2 cellular contexts compared by ENCODE assay signal in the genomic region with DNA sequence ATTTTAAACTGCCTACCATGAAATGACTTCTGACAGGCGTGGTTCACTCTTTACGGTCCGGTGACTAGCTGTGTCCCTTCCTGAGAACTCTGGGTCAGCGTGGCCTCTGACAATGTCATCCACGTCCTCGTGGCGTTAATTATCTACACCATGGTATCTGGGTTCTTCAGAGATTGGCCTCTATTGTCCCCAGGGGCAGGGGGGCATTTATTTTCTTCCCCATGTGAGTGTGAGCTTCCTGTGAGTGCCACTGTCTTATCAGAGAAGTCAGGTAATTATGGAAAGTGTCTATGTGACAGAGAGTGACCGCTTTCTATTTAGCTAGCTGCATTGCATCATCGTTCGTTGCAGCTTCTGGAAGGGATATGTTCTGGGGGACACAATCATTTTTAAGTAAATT.
TF ChIP-seq lines count a peak whose summit lies in the region.

No MANE protein-coding gene starts in this region.

TF ChIP-seq in IMR-90, 13 proteins besides CTCF, POLR2A, EP300 and RAD21:
- TF ChIP-seq, protein P1, sequence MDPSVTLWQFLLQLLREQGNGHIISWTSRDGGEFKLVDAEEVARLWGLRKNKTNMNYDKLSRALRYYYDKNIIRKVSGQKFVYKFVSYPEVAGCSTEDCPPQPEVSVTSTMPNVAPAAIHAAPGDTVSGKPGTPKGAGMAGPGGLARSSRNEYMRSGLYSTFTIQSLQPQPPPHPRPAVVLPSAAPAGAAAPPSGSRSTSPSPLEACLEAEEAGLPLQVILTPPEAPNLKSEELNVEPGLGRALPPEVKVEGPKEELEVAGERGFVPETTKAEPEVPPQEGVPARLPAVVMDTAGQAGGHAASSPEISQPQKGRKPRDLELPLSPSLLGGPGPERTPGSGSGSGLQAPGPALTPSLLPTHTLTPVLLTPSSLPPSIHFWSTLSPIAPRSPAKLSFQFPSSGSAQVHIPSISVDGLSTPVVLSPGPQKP (IDR thresholded peaks at IDR 0.05; ENCODE audit: borderline replicate concordance, low read depth, low read length) = no peak
- peak; percentile 71 for TF ChIP-seq CEBPB (IDR thresholded peaks at IDR 0.05; ENCODE audit: low read depth, low read length)

TF ChIP-seq in K562, 482 proteins besides CTCF, POLR2A, EP300 and RAD21:
- TF ChIP-seq, protein P2, sequence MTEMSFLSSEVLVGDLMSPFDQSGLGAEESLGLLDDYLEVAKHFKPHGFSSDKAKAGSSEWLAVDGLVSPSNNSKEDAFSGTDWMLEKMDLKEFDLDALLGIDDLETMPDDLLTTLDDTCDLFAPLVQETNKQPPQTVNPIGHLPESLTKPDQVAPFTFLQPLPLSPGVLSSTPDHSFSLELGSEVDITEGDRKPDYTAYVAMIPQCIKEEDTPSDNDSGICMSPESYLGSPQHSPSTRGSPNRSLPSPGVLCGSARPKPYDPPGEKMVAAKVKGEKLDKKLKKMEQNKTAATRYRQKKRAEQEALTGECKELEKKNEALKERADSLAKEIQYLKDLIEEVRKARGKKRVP (CRISPR knock-in tag; IDR thresholded peaks at IDR 0.05) = 0 out of 2 replicates have a peak, but pooled peaks have one; percentile 66
- TF ChIP-seq HNRNPLL (IDR thresholded peaks at IDR 0.05; ENCODE audit: low read depth, low read length, poor library complexity, severe bottlenecking) (no peak), NCOA4 (IDR thresholded peaks at IDR 0.05; ENCODE audit: partially characterized antibody) (no peak), CEBPG (CRISPR knock-in tag; IDR thresholded peaks at IDR 0.05) (no peak), CEBPG (tag; conservative IDR thresholded peaks at IDR 0.05 in 1 of 2, IDR thresholded peaks at IDR 0.05 in 1 of 2) (peak; percentile 45 to 53; a peak in 2 of 4 replicates), PHF20 (IDR thresholded peaks at IDR 0.05; ENCODE audit: partially characterized antibody) (no peak)
TF ChIP-seq in K562: peak in this region for 2.
